In the genomic region with DNA sequence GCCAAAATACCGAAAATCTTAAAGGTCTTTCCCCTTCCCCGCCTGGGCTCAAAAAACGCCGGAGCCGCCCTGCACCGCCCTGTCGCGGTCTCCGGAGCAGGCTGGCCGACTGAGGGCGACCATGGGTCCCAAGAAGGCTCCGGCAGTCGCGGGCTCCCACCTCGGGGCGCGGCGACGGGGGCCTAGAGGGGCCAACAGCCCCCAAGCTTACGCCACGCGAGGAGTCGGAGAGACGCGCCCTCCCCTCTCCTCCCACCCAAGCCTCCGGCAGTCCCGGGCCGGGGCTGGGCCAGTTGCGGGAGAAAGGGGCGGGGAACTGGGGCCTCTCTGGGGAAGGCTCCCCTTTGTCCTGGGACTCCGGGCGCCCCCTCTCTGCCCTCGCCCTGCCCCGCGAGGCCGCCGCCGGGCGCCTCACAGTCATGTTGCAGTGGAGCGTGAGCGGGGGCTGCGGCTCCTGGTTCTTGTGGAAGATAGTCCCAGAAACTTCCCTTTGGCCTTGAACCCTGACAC, we compare ENCODE assay signal across 1 cellular context.
A peak's percentile ranks its signal among the peaks of the same experiment; 100 is the strongest.
TF ChIP-seq lines count a peak whose summit lies in the region.

No MANE protein-coding gene starts in this region.

TF ChIP-seq in HEK293, 187 proteins besides CTCF, POLR2A, EP300 and RAD21 (continued from another document):
- peak; percentile 34; the same call in 1 of the 2 replicates for TF ChIP-seq SP3 (tag by site-specific recombination; IDR thresholded peaks at IDR 0.05)
- no peak for TF ChIP-seq ZNF112 (tag by site-specific recombination; IDR thresholded peaks at IDR 0.05)
- TF ChIP-seq, protein P1, sequence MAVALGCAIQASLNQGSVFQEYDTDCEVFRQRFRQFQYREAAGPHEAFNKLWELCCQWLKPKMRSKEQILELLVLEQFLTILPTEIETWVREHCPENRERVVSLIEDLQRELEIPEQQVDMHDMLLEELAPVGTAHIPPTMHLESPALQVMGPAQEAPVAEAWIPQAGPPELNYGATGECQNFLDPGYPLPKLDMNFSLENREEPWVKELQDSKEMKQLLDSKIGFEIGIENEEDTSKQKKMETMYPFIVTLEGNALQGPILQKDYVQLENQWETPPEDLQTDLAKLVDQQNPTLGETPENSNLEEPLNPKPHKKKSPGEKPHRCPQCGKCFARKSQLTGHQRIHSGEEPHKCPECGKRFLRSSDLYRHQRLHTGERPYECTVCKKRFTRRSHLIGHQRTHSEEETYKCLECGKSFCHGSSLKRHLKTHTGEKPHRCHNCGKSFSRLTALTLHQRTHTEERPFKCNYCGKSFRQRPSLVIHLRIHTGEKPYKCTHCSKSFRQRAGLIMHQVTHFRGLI (tag by site-specific recombination; IDR thresholded peaks at IDR 0.05), result 0 out of 2 replicates have a peak, but pooled peaks have one; percentile 20
- no peak for TF ChIP-seq KLF9 (tag by site-specific recombination; IDR thresholded peaks at IDR 0.05; ENCODE audit: low read depth)
- TF ChIP-seq ZBTB21 (tag by site-specific recombination; IDR thresholded peaks at IDR 0.05), result no peak
- no peak; the same call in 1 of the 2 replicates for TF ChIP-seq PRDM10 (tag by site-specific recombination; IDR thresholded peaks at IDR 0.05)
- TF ChIP-seq BCL11A (tag by site-specific recombination; IDR thresholded peaks at IDR 0.05; ENCODE audit: low read depth), result no peak
- no peak for TF ChIP-seq ZNF157 (tag by site-specific recombination; IDR thresholded peaks at IDR 0.05)
- peak; percentile 53; the same call in 1 of the 2 replicates for TF ChIP-seq SP2 (tag by site-specific recombination; IDR thresholded peaks at IDR 0.05)
- TF ChIP-seq, protein P2, sequence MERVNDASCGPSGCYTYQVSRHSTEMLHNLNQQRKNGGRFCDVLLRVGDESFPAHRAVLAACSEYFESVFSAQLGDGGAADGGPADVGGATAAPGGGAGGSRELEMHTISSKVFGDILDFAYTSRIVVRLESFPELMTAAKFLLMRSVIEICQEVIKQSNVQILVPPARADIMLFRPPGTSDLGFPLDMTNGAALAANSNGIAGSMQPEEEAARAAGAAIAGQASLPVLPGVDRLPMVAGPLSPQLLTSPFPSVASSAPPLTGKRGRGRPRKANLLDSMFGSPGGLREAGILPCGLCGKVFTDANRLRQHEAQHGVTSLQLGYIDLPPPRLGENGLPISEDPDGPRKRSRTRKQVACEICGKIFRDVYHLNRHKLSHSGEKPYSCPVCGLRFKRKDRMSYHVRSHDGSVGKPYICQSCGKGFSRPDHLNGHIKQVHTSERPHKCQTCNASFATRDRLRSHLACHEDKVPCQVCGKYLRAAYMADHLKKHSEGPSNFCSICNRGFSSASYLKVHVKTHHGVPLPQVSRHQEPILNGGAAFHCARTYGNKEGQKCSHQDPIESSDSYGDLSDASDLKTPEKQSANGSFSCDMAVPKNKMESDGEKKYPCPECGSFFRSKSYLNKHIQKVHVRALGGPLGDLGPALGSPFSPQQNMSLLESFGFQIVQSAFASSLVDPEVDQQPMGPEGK (tag by site-specific recombination; IDR thresholded peaks at IDR 0.05), result peak; percentile 67
- TF ChIP-seq ZNF561 (tag by site-specific recombination; IDR thresholded peaks at IDR 0.05; ENCODE audit: borderline replicate concordance), result no peak
- no peak for TF ChIP-seq TRIM28 (IDR thresholded peaks at IDR 0.05; ENCODE audit: borderline replicate concordance, low read length)
- TF ChIP-seq KLF1 (tag by site-specific recombination; IDR thresholded peaks at IDR 0.05), result peak; percentile 39; the same call in 1 of the 2 replicates
- no peak for TF ChIP-seq GLI2 (tag by site-specific recombination; IDR thresholded peaks at IDR 0.05; ENCODE audit: borderline replicate concordance, low read depth)
- TF ChIP-seq ZSCAN5A (tag by site-specific recombination; IDR thresholded peaks at IDR 0.05), result no peak
- no peak for TF ChIP-seq ZNF530 (tag by site-specific recombination; IDR thresholded peaks at IDR 0.05; ENCODE audit: low read depth)
- TF ChIP-seq ZNF324 (tag by site-specific recombination; IDR thresholded peaks at IDR 0.05), result no peak
- peak; percentile 93 for TF ChIP-seq ZBTB8A (tag by site-specific recombination; IDR thresholded peaks at IDR 0.05)
- 0 out of 2 replicates have a peak, but pooled peaks have one; percentile 21 for TF ChIP-seq KLF16 (tag by site-specific recombination; IDR thresholded peaks at IDR 0.05)
- peak; percentile 93 for TF ChIP-seq ZNF335 (tag by site-specific recombination; conservative IDR thresholded peaks at IDR 0.05)
TF ChIP-seq in HEK293: peak in this region for 13.
